ENCODE assay signal across 8 cellular contexts in the genomic region with DNA sequence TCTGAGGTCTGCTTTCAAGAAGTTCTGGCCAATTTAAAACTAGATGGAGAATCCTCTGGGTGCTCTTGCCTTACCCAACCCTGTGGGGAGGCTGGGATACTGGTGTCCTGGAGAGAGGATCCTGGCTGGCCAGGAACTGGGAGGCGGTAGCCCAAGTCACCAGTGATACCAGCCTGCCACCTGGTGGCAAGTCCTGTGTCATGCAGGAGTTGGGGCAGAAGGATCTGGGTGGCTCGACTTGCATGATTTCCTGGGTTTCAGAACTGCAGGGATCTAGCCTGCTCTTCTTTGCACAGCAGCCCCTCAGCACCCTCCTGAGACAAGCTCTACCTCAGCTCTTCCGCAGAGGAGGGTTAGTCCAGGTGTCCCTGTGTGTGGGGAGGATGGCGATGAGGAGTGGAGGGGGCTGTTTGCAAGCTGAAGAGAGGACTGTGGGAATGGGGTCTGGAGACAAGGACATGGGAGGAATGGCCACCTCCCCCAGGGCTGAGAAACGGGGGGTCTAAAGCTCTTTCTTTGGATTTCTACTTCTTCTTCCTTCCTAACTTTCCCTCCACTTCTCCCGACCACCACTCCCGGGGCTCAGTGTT.
DNase-seq lines count a peak whose midpoint lies in the region.

No MANE protein-coding gene starts in this region.

- in situ Hi-C loops in T47D (cut with HindIII; ENCODE audit: low pct_unique_long_range_greater_than_20kb, low sequenced_read_pairs): no loop called here

- DNase-seq in activated gamma-delta T cell treated with Interleukin-2 at 50 U/mL for 16 hours: peak; percentile 33
- DNase-seq in activated gamma-delta T cell (lab: John Stamatoyannopoulos, UW): no peak
- peak; percentile 50 for DNase-seq in NCI-H1105 treated with DMSO at 0.1 percent for 48 hours (lab: John Stamatoyannopoulos, UW)
- DNase-seq in UCSD-AML1 (lab: John Stamatoyannopoulos, UW; ENCODE audit: unreplicated experiment): peak; percentile 73
- peak; percentile 87 to 92 for DNase-seq in T47D (ENCODE audit: low read depth in 1 of 2, low spot score in 1 of 2)
- peak; percentile 85 for DNase-seq in inferior parietal cortex (ENCODE audit: extremely low spot score)
- peak; percentile 8 to 28 for DNase-seq in stimulated activated CD4-positive, alpha-beta T cell treated with anti-CD3 and anti-CD28 coated beads, Interleukin-15, amount 100 ng/mL, for 1 hour (ENCODE audit: low read depth in 1 of 2, low spot score in 1 of 2)
- no peak for DNase-seq in cortex of kidney (lab: John Stamatoyannopoulos, UW)

Comparison
In these comparisons a context has a peak if more than half of its experiments do, and no peak if none do; other contexts are left out.
1. DNase-seq: peak in activated gamma-delta T cell treated with Interleukin-2 at 50 U/mL for 16 hours (single experiment), NCI-H1105 treated with DMSO at 0.1 percent for 48 hours (single experiment), UCSD-AML1 (single experiment), T47D (2 of 2), inferior parietal cortex (single experiment) and stimulated activated CD4-positive, alpha-beta T cell treated with anti-CD3 and anti-CD28 coated beads, Interleukin-15, amount 100 ng/mL, for 1 hour (2 of 2); none in activated gamma-delta T cell (single experiment) and cortex of kidney (single experiment).